Comparison of ENCODE assay signal across 8 cellular contexts in the genomic region with DNA sequence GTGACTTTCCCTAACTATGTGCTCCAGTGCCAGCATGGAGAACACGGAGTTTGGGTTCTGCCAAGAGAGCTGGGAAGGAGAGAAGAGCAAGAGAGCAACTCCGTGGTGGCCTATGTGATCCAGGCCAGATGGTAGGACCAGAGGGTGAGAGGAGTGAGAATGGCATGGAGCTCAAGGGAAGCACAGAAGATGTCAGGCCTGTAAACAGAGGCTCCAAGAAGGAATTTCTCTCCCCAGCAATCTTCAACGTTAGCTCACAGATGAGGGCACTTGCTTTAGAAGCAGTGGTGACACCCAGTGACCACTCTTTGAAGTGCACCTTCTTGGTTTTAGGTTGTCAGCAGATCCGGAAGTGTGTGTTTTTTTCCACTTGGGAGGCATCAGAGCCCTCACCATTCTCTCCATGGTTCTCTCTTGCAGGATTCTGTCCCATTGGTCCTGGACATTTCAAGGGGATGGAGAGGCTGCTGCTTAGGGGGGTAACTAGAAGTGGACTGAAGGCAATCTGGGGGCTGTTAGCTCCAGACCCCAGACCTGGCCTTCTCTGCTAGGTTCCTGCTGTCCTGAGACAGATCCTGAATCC. TPM values are rescaled to one million over a fixed set of nuclear protein-coding genes. Genes with fewer than 3 reads are reported as not detected.
A peak's percentile ranks its signal among the peaks of the same experiment; 100 is the strongest.
DNase-seq lines count a peak whose midpoint lies in the region; ATAC-seq, FAIRE-seq and TF ChIP-seq lines count a peak whose summit lies in the region.

No MANE protein-coding gene starts in this region.

- peak; percentile 99 for FAIRE-seq in H1 (lab: Jason Lieb, UNC)

- H3K56ac ChIP-seq in H1 (replicated peaks; ENCODE audit: insufficient read length, low read depth, low read length) = no peak overlapping the region

- 0 out of 2 replicates have a peak overlapping the region, but pooled peaks have one; percentile 10 for H2BK12ac ChIP-seq in H1 (ENCODE audit: low read depth, low read length)

- no peak overlapping the region for H2BK120ac ChIP-seq in H1 (replicated peaks; ENCODE audit: low read depth, low read length)

- no peak overlapping the region for H3K4me2 ChIP-seq in H1 (ENCODE audit: insufficient read depth in 1 of 2, low read depth in 2 of 2, low read length in 2 of 2)

- H4K5ac ChIP-seq in H1 (ENCODE audit: insufficient read length, low read depth, low read length) = no peak overlapping the region

- H3K14ac ChIP-seq in H1 (ENCODE audit: insufficient read length) = no peak overlapping the region

- no peaks in the 10 kb centered on the region for H3K27me3 ChIP-seq in H1 (replicated peaks in 1 of 4; ENCODE audit: control insufficient read depth in 3 of 4, extremely low read depth in 1 of 4, insufficient read depth in 3 of 4, low read length in 3 of 4)

- CTCF ChIA-PET in HEK293T (lab: Yijun Ruan, JAX) (interaction anchor here (0.6 to 1.3 kb wide), 11 partner anchors 8 to 127 kb away, joined by 3 to 16 read pairs (median 4); partner anchors contain the start of gene MYO1D), H1 (lab: Charles Lee; ENCODE audit: partially characterized antibody) (interaction anchor here (0.6 to 5.4 kb wide), 34 partner anchors 8 to 426 kb away, joined by 3 to 47 read pairs (median 4); partner anchors contain the start of gene MYO1D)

- no peaks in the 10 kb centered on the region for H3K9me3 ChIP-seq in H1 (ENCODE audit: insufficient read depth in 2 of 2, low read depth in 1 of 2, low read length in 1 of 2)

- H3K4ac ChIP-seq in H1 (replicated peaks; ENCODE audit: insufficient read length, low read depth, low read length) = no peak overlapping the region

- 33% methylated on average over 4 of the region's 4 CpGs; no CpG with 5 or more reads in 1 of the 2 experiments for WGBS in H1 (ENCODE audit: extremely low coverage in 1 of 2, insufficient coverage in 1 of 2, insufficient read length in 1 of 2, insufficient replicate concordance in 2 of 2, low coverage in 1 of 2, low lambda C conversion rate in 2 of 2, missing lambda C conversion rate in 1 of 2), 2 experiments

- no peak overlapping the region for H2BK5ac ChIP-seq in H1 (ENCODE audit: low read depth, low read length)

- peak overlapping the region; percentile 75; the same call in 1 of the 2 replicates for H2BK20ac ChIP-seq in H1 (ENCODE audit: low read length)

- H3K27ac ChIP-seq in H1 (ENCODE audit: low read depth, low read length) = no peak overlapping the region

- H4K8ac ChIP-seq in H1 (ENCODE audit: extremely low read depth, insufficient read depth, low read length) = peak overlapping the region; percentile 19; the same call in 1 of the 2 replicates

- H4K20me1 ChIP-seq in H1 (replicated peaks in 1 of 2; ENCODE audit: control insufficient read depth in 1 of 2, insufficient read depth in 2 of 2, low read length in 2 of 2) = no peaks in the 10 kb centered on the region

- H2BK15ac ChIP-seq in H1 (ENCODE audit: low read length) = no peak overlapping the region

- peaks cover 0 to 3% (median 1%) of the 10 kb centered on the region in 4 experiments; a peak in 2 of 7 replicates for H3K4me1 ChIP-seq in H1 (replicated peaks in 1 of 4; ENCODE audit: control insufficient read depth in 3 of 4, insufficient read depth in 4 of 4, low read length in 3 of 4)

- H3K9ac ChIP-seq in H1 (replicated peaks in 1 of 4; ENCODE audit: extremely low read depth in 1 of 4, low read depth in 3 of 4, low read length in 3 of 4) = no peak overlapping the region

- H3K23me2 ChIP-seq in H1 (ENCODE audit: low read depth, low read length) = peaks cover 2% of the 10 kb centered on the region; the same call in 1 of the 2 replicates

- no peak overlapping the region for H4K91ac ChIP-seq in H1 (replicated peaks; ENCODE audit: insufficient read length, low read length)

- no peaks in the 10 kb centered on the region for H3K79me1 ChIP-seq in H1 (ENCODE audit: low read depth, low read length)

- H3K18ac ChIP-seq in H1 (ENCODE audit: extremely low read depth, low read length) = peak overlapping the region; percentile 17; the same call in 1 of the 2 replicates

- POLR2A ChIA-PET in HEK293T (lab: Yijun Ruan, JAX) = interaction anchor here (0.9 to 1.3 kb wide), 2 partner anchors 19 to 126 kb away, joined by 3 to 5 read pairs; no protein-coding TSS in a partner anchor
- POLR2A ChIA-PET in H1 (lab: Charles Lee; ENCODE audit: partially characterized antibody) = interaction anchor here (1.5 kb wide), 1 partner anchor 127 kb away, joined by 7 read pairs; no protein-coding TSS in a partner anchor

- H3K4me3 ChIP-seq in H1 (ENCODE audit: extremely low read depth in 1 of 4, insufficient read depth in 2 of 4, low read depth in 3 of 4, low read length in 4 of 4) = no peak overlapping the region

- no peak overlapping the region for H2AK5ac ChIP-seq in H1 (ENCODE audit: low read depth, low read length)

- no peak for ATAC-seq in GM21360 (IDR thresholded peaks at IDR 0.05; ENCODE audit: unreplicated experiment)

- no peak for TF ChIP-seq EP300 in H1 (IDR thresholded peaks at IDR 0.05; ENCODE audit: borderline replicate concordance in 1 of 2, low read depth in 2 of 2, low read length in 2 of 2)

- no peak overlapping the region for H3K23ac ChIP-seq in H1 (ENCODE audit: insufficient read length)

- peak; percentile 40 to 91 (median 70) for TF ChIP-seq CTCF in H1 (IDR thresholded peaks at IDR 0.05; ENCODE audit: control extremely low read depth in 1 of 3, insufficient read depth in 1 of 3, low read depth in 1 of 3, low read length in 3 of 3)

- peak overlapping the region; percentile 98 for H2AFZ ChIP-seq in H1 (ENCODE audit: low read length)

- peak; percentile 79 for DNase-seq in DMS153 (lab: John Stamatoyannopoulos, UW)
- DNase-seq in HEK293T (ENCODE audit: extremely low spot score) = peak; percentile 63
- DNase-seq in NCI-H446 (lab: John Stamatoyannopoulos, UW) = peak; percentile 44 to 84
- peak; percentile 73 for DNase-seq in activated CD4-positive, alpha-beta T cell treated with anti-CD3 and anti-CD28 coated beads for 48 hours
- peak in 1 of 2 experiments; percentile 80 for DNase-seq in H1 (ENCODE audit: low read depth in 1 of 2, low spot score in 2 of 2)
- peak; percentile 87 to 88 for DNase-seq in lung microvascular endothelial cell (ENCODE audit: low read depth in 2 of 2)
- peak; percentile 23 to 43 for DNase-seq in stimulated activated CD8-positive, alpha-beta memory T cell treated with anti-CD3 and anti-CD28 coated beads, Interleukin-2, amount 100 ng/mL, for 48 hours (ENCODE audit: low read depth in 2 of 2)

- TF ChIP-seq POLR2A in H1 (IDR thresholded peaks at IDR 0.05; ENCODE audit: control extremely low read depth in 1 of 2, low read depth in 2 of 2, low read length in 2 of 2) = no peak

- H3K36me3 ChIP-seq in H1 (ENCODE audit: control insufficient read depth in 2 of 4, insufficient read depth in 4 of 4, low read length in 3 of 4) = no peaks in the 10 kb centered on the region

- no peaks in the 10 kb centered on the region for H3K79me2 ChIP-seq in H1 (ENCODE audit: control insufficient read depth in 1 of 2, insufficient read depth in 2 of 2, low read length in 2 of 2)

- peak; percentile 81 to 89 for TF ChIP-seq RAD21 in H1 (IDR thresholded peaks at IDR 0.05 in 1 of 2, conservative IDR thresholded peaks at IDR 0.05 in 1 of 2; ENCODE audit: low read depth in 2 of 2, low read length in 2 of 2)

TF ChIP-seq in HEK293T, 16 proteins besides CTCF, POLR2A, EP300 and RAD21 (continues in another document):
- TF ChIP-seq FOXM1 (IDR thresholded peaks at IDR 0.05; ENCODE audit: borderline replicate concordance) (no peak), LEF1 (IDR thresholded peaks at IDR 0.05; ENCODE audit: borderline replicate concordance) (no peak), FOXA1 (IDR thresholded peaks at IDR 0.05) (no peak), BHLHE40 (IDR thresholded peaks at IDR 0.05; ENCODE audit: borderline replicate concordance) (no peak), ZNF384 (IDR thresholded peaks at IDR 0.05) (no peak), L3MBTL2 (conservative IDR thresholded peaks at IDR 0.05) (no peak), SP1 (IDR thresholded peaks at IDR 0.05) (no peak), ELF4 (IDR thresholded peaks at IDR 0.05) (no peak), HDGF (IDR thresholded peaks at IDR 0.05; ENCODE audit: borderline replicate concordance) (no peak), ARNT (IDR thresholded peaks at IDR 0.05) (no peak), TARDBP (IDR thresholded peaks at IDR 0.05) (no peak)

TF ChIP-seq in H1, 55 proteins besides CTCF, POLR2A, EP300 and RAD21:
- TF ChIP-seq TAF1 (IDR thresholded peaks at IDR 0.05; ENCODE audit: low read depth, low read length) (no peak), RXRA (IDR thresholded peaks at IDR 0.05; ENCODE audit: insufficient read depth, low read depth, low read length) (no peak)

RNA-seq across cellular contexts. Expression of gene TMEM98, which starts 18.1 kb away (rescaled TPM):
- total RNA-seq in H1 (2021; fragmentation: NEBNext Ultra II Directional; extraction: Animal tissue kit (Norgen Biotek cat#: 25700)) = 86.1 and 90.9 TPM in 2 replicates
- polyA plus RNA-seq in H1 (2011; rRNA removed) = 232 and 292 TPM in 2 replicates
- polyA plus RNA-seq in H1 (2011; cell fraction: cytosol; rRNA removed) = 197 TPM
- 246 TPM for polyA plus RNA-seq in H1 (2011; cell fraction: nucleus; rRNA removed)
- polyA plus RNA-seq in H1 (2012, experiment 1 of 2) = 86.2 to 115 TPM (median 101 TPM) in 4 replicates
- polyA plus RNA-seq in H1 (2012, experiment 2 of 2) = 118 TPM
- polyA plus RNA-seq in H1 (2013, experiment 1 of 2) = 43.3 TPM
- 54.6 TPM for polyA plus RNA-seq in H1 (2013, experiment 2 of 2)
- 209 and 237 TPM in 2 replicates for polyA minus RNA-seq in H1 (2011; rRNA and poly(A)+ RNA removed)
- polyA minus RNA-seq in H1 (2011; cell fraction: cytosol; rRNA and poly(A)+ RNA removed) = 66.1 TPM
- polyA minus RNA-seq in H1 (2011; cell fraction: nucleus; rRNA and poly(A)+ RNA removed) = 53.2 TPM
- 56.9 and 81.7 TPM in 2 replicates for total RNA-seq in lung microvascular endothelial cell

RNA-seq across cellular contexts. Expression of gene MYO1D, which starts 33.0 kb away (rescaled TPM):
- 20.9 and 25.4 TPM in 2 replicates for total RNA-seq in H1 (2021; fragmentation: NEBNext Ultra II Directional; extraction: Animal tissue kit (Norgen Biotek cat#: 25700))
- 6.5 and 7.8 TPM in 2 replicates for polyA plus RNA-seq in H1 (2011; rRNA removed)
- polyA plus RNA-seq in H1 (2011; cell fraction: cytosol; rRNA removed) = 9.5 TPM
- 9.2 TPM for polyA plus RNA-seq in H1 (2011; cell fraction: nucleus; rRNA removed)
- 12.3 to 17.1 TPM (median 13.8 TPM) in 4 replicates for polyA plus RNA-seq in H1 (2012, experiment 1 of 2)
- 4.1 TPM for polyA plus RNA-seq in H1 (2012, experiment 2 of 2)
- polyA plus RNA-seq in H1 (2013, experiment 1 of 2) = 11.4 TPM
- polyA plus RNA-seq in H1 (2013, experiment 2 of 2) = 8.4 TPM
- 27.6 and 44.0 TPM in 2 replicates for polyA minus RNA-seq in H1 (2011; rRNA and poly(A)+ RNA removed)
- polyA minus RNA-seq in H1 (2011; cell fraction: cytosol; rRNA and poly(A)+ RNA removed) = 18.1 TPM
- polyA minus RNA-seq in H1 (2011; cell fraction: nucleus; rRNA and poly(A)+ RNA removed) = 66.1 TPM
- 56.3 and 57.8 TPM in 2 replicates for total RNA-seq in lung microvascular endothelial cell
